ENCODE assay signal across 7 cellular contexts in the genomic region with DNA sequence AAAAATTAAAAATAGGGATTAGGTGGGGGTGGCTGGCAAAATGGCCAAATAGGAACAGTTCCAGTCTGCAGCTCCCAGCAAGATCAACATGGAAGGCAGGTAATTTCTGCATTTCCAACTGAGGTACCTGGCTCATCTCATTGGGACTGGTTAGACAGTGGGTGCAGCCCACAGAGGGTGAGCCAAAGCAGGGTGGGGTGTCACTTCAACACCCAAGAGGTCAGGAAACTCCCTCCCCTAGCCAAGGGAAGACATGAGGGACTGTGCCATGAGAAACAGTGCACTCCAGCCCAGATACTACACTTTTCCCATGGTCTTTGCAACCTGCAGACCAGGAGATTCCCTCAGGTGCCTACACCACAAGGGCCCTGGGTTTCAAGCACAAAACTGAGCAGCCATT.
DNase-seq lines count a peak whose midpoint lies in the region; ATAC-seq and TF ChIP-seq lines count a peak whose summit lies in the region.
"Not testable (repeated sequence)": the region's sequence is repeated elsewhere in the genome, so short reads cannot be mapped to it uniquely, and the experiment has no call there.

No MANE protein-coding gene starts in this region.

- not testable (repeated sequence) for H3K36me3 ChIP-seq in DND-41 (ENCODE audit: insufficient read depth, low read length); OCI-LY3 (replicated peaks; ENCODE audit: low read depth, low read length)

- H3K79me2 ChIP-seq in DND-41 (ENCODE audit: insufficient read depth, low read length); OCI-LY3 (ENCODE audit: low read length): not testable (repeated sequence)

- TF ChIP-seq CTCF in DND-41 (IDR thresholded peaks at IDR 0.05; ENCODE audit: borderline replicate concordance, extremely low read depth, low read length, poor library complexity, severe bottlenecking); OCI-LY3 (IDR thresholded peaks at IDR 0.05; ENCODE audit: low read depth, low read length): not testable (repeated sequence)

- H3K27me3 Mint-ChIP-seq in activated CD4-positive, alpha-beta T cell treated with anti-CD3 and anti-CD28 coated beads for 36 hours; activated T-cell treated with anti-CD3 and anti-CD28 coated beads, Interleukin-2, amount 50 U/mL, for 72 hours (ENCODE audit: low read depth); activated naive CD8-positive, alpha-beta T cell treated with anti-CD3 and anti-CD28 coated beads for 36 hours; naive B cell; stimulated activated naive B cell treated with anti-CD40 and anti-IgM and Interleukin-4, amounts not matched to agents 10 μg/mL and 1 μg/mL and 100 μg/mL, for 72 hours: not testable (repeated sequence)

- not testable (repeated sequence) for H4K20me1 ChIP-seq in DND-41 (ENCODE audit: insufficient read depth, low read length); OCI-LY3 (ENCODE audit: insufficient read depth, low read length)

- H3K27me3 ChIP-seq in DND-41 (ENCODE audit: insufficient read depth, low read length, poor library complexity); OCI-LY3 (ENCODE audit: low read depth, low read length): not testable (repeated sequence)

- H3K4me1 ChIP-seq in DND-41 (ENCODE audit: insufficient read depth, low read length) = peaks cover 44% of the 10 kb centered on the region
- peaks cover 56% of the 10 kb centered on the region for H3K4me1 ChIP-seq in OCI-LY3 (ENCODE audit: low read length)

- peaks cover 28% of the 10 kb centered on the region for H3K9me3 Mint-ChIP-seq in activated CD4-positive, alpha-beta T cell treated with anti-CD3 and anti-CD28 coated beads for 36 hours (ENCODE audit: low read depth)
- peaks cover 6 to 15% of the 10 kb centered on the region in 2 donors for H3K9me3 Mint-ChIP-seq in activated T-cell treated with anti-CD3 and anti-CD28 coated beads, Interleukin-2, amount 50 U/mL, for 72 hours
- H3K9me3 Mint-ChIP-seq in activated naive CD8-positive, alpha-beta T cell treated with anti-CD3 and anti-CD28 coated beads for 36 hours = peaks cover 40% of the 10 kb centered on the region
- H3K9me3 Mint-ChIP-seq in naive B cell = peaks cover 19 to 66% (median 52%) of the 10 kb centered on the region in 7 donors
- H3K9me3 Mint-ChIP-seq in stimulated activated naive B cell treated with anti-CD40 and anti-IgM and Interleukin-4, amounts not matched to agents 10 μg/mL and 1 μg/mL and 100 μg/mL, for 72 hours = peaks cover 24 to 28% of the 10 kb centered on the region in 2 donors

- peak overlapping the region; percentile 89 for H3K27ac Mint-ChIP-seq in activated CD4-positive, alpha-beta T cell treated with anti-CD3 and anti-CD28 coated beads for 36 hours
- H3K27ac Mint-ChIP-seq in activated T-cell treated with anti-CD3 and anti-CD28 coated beads, Interleukin-2, amount 50 U/mL, for 72 hours = peak overlapping the region; percentile 91
- H3K27ac Mint-ChIP-seq in activated naive CD8-positive, alpha-beta T cell treated with anti-CD3 and anti-CD28 coated beads for 36 hours = peak overlapping the region; percentile 95
- peak overlapping the region; percentile 95 to 100 (median 98) for H3K27ac Mint-ChIP-seq in naive B cell
- peak overlapping the region; percentile 95 for H3K27ac Mint-ChIP-seq in stimulated activated naive B cell treated with anti-CD40 and anti-IgM and Interleukin-4, amounts not matched to agents 10 μg/mL and 1 μg/mL and 100 μg/mL, for 72 hours

- peak overlapping the region; percentile 56 for H3K4me2 ChIP-seq in DND-41 (ENCODE audit: insufficient read depth, low read length)
- peak overlapping the region; percentile 60; the same call in 1 of the 2 replicates for H3K4me2 ChIP-seq in OCI-LY3 (ENCODE audit: low read length)

- ATAC-seq in DND-41 (ENCODE audit: insufficient read depth, low read depth); activated CD4-positive, alpha-beta T cell treated with anti-CD3 and anti-CD28 coated beads for 36 hours; activated T-cell treated with anti-CD3 and anti-CD28 coated beads, Interleukin-2, amount 50 U/mL, for 72 hours (replicated peaks in 1 of 2); naive B cell (ENCODE audit: low read depth in 2 of 2); stimulated activated naive B cell treated with anti-CD40 and anti-IgM and Interleukin-4, amounts not matched to agents 10 μg/mL and 1 μg/mL and 100 μg/mL, for 72 hours (replicated peaks): not testable (repeated sequence)

- not testable (repeated sequence) for H3K9ac ChIP-seq in DND-41 (ENCODE audit: low read depth, low read length)
- peak overlapping the region; percentile 63; the same call in 1 of the 2 replicates for H3K9ac ChIP-seq in OCI-LY3 (ENCODE audit: low read length)

- CTCF ChIA-PET in activated CD4-positive, alpha-beta T cell treated with anti-CD3 and anti-CD28 coated beads for 36 hours (lab: Charles Lee) = interaction anchor here (0.6 to 1.1 kb wide), 4 partner anchors 8 to 129 kb away, joined by 3 read pairs; no protein-coding TSS in a partner anchor

- intact Hi-C loops in activated CD4-positive, alpha-beta T cell treated with anti-CD3 and anti-CD28 coated beads for 36 hours (cut with DNase I, micrococcal nuclease) = loop anchor here in 1 of 2 experiments (2.0 to 5.0 kb wide), 2 partner anchors 36 to 277 kb away; partner anchors contain the start of gene SP140L

- peaks cover 43% of the 10 kb centered on the region for H3K4me1 Mint-ChIP-seq in activated CD4-positive, alpha-beta T cell treated with anti-CD3 and anti-CD28 coated beads for 36 hours
- H3K4me1 Mint-ChIP-seq in activated T-cell treated with anti-CD3 and anti-CD28 coated beads, Interleukin-2, amount 50 U/mL, for 72 hours (ENCODE audit: low read depth) = peaks cover 38% of the 10 kb centered on the region
- H3K4me1 Mint-ChIP-seq in activated naive CD8-positive, alpha-beta T cell treated with anti-CD3 and anti-CD28 coated beads for 36 hours = peaks cover 32% of the 10 kb centered on the region
- peaks cover 64 to 87% (median 76%) of the 10 kb centered on the region in 3 donors for H3K4me1 Mint-ChIP-seq in naive B cell
- H3K4me1 Mint-ChIP-seq in stimulated activated naive B cell treated with anti-CD40 and anti-IgM and Interleukin-4, amounts not matched to agents 10 μg/mL and 1 μg/mL and 100 μg/mL, for 72 hours = peaks cover 58 to 88% of the 10 kb centered on the region in 2 donors

- not testable (repeated sequence) for H3K4me3 ChIP-seq in DND-41 (ENCODE audit: low read depth in 1 of 2, low read length in 2 of 2); OCI-LY3 (ENCODE audit: low read length)

- peak overlapping the region; percentile 96 for H3K27ac ChIP-seq in DND-41 (ENCODE audit: low read length)
- peak overlapping the region; percentile 93 for H3K27ac ChIP-seq in OCI-LY3 (ENCODE audit: low read length)

- not testable (repeated sequence) for H3K9me3 ChIP-seq in DND-41 (ENCODE audit: insufficient read depth, low read length, severe bottlenecking); OCI-LY3 (ENCODE audit: insufficient read depth, low read length)

- H3K4me3 Mint-ChIP-seq in activated CD4-positive, alpha-beta T cell treated with anti-CD3 and anti-CD28 coated beads for 36 hours; activated naive CD8-positive, alpha-beta T cell treated with anti-CD3 and anti-CD28 coated beads for 36 hours: not testable (repeated sequence)
- H3K4me3 Mint-ChIP-seq in activated T-cell treated with anti-CD3 and anti-CD28 coated beads, Interleukin-2, amount 50 U/mL, for 72 hours = peak overlapping the region in 1 of 2 donors; percentile 52
- H3K4me3 Mint-ChIP-seq in naive B cell = peak overlapping the region in 7 of 8 donors; percentile 69 to 86 (median 79)
- H3K4me3 Mint-ChIP-seq in stimulated activated naive B cell treated with anti-CD40 and anti-IgM and Interleukin-4, amounts not matched to agents 10 μg/mL and 1 μg/mL and 100 μg/mL, for 72 hours = peak overlapping the region in 1 of 2 donors; percentile 44

- not testable (repeated sequence) for DNase-seq in DND-41; activated CD4-positive, alpha-beta T cell treated with anti-CD3 and anti-CD28 coated beads for 36 hours; activated T-cell treated with anti-CD3 and anti-CD28 coated beads, Interleukin-2, amount 50 U/mL, for 72 hours; activated naive CD8-positive, alpha-beta T cell treated with anti-CD3 and anti-CD28 coated beads for 36 hours; naive B cell; stimulated activated naive B cell treated with anti-CD40 and anti-IgM and Interleukin-4, amounts not matched to agents 10 μg/mL and 1 μg/mL and 100 μg/mL, for 72 hours

- POLR2A ChIA-PET in activated CD4-positive, alpha-beta T cell treated with anti-CD3 and anti-CD28 coated beads for 36 hours (lab: Charles Lee) = interaction anchor here (1.4 kb wide), 1 partner anchor 12 kb away, joined by 4 read pairs; no protein-coding TSS in a partner anchor

- peaks cover 25% of the 10 kb centered on the region for H3K36me3 Mint-ChIP-seq in activated CD4-positive, alpha-beta T cell treated with anti-CD3 and anti-CD28 coated beads for 36 hours (ENCODE audit: low read depth)
- peaks cover 22 to 25% of the 10 kb centered on the region in 2 donors for H3K36me3 Mint-ChIP-seq in activated T-cell treated with anti-CD3 and anti-CD28 coated beads, Interleukin-2, amount 50 U/mL, for 72 hours (ENCODE audit: insufficient read depth in 2 of 2)
- H3K36me3 Mint-ChIP-seq in activated naive CD8-positive, alpha-beta T cell treated with anti-CD3 and anti-CD28 coated beads for 36 hours = peaks cover 24% of the 10 kb centered on the region
- peaks cover 35 to 55% of the 10 kb centered on the region in 2 donors for H3K36me3 Mint-ChIP-seq in naive B cell
- H3K36me3 Mint-ChIP-seq in stimulated activated naive B cell treated with anti-CD40 and anti-IgM and Interleukin-4, amounts not matched to agents 10 μg/mL and 1 μg/mL and 100 μg/mL, for 72 hours = peaks cover 23 to 51% of the 10 kb centered on the region in 2 donors

- peak overlapping the region; percentile 88 for H2AFZ ChIP-seq in DND-41 (ENCODE audit: low read depth, low read length)
- H2AFZ ChIP-seq in OCI-LY3 (ENCODE audit: low read depth, low read length) = not testable (repeated sequence)
